1 cellular context compared by ENCODE assay signal in genomic region chr1:174942547-174943255, GRCh38.
TF ChIP-seq lines count a peak whose summit lies in the region.

No MANE protein-coding gene starts in this region.

TF ChIP-seq in HepG2, 621 proteins besides CTCF, POLR2A, EP300 and RAD21 (continued from another document and continues in another):
- no peak for TF ChIP-seq NFAT5 (CRISPR knock-in tag; IDR thresholded peaks at IDR 0.05)
- no peak; the same call in 1 of the 2 replicates for TF ChIP-seq TFAP4 (IDR thresholded peaks at IDR 0.05; ENCODE audit: borderline replicate concordance, low read depth)
- TF ChIP-seq SMAD9 (CRISPR knock-in tag; IDR thresholded peaks at IDR 0.05): no peak
- TF ChIP-seq SPEN (CRISPR knock-in tag; IDR thresholded peaks at IDR 0.05; ENCODE audit: low read depth): no peak
- TF ChIP-seq ZNF816 (CRISPR knock-in tag; IDR thresholded peaks at IDR 0.05; ENCODE audit: borderline replicate concordance): no peak
- TF ChIP-seq RCOR2 (CRISPR knock-in tag; IDR thresholded peaks at IDR 0.05): peak; percentile 88
- no peak for TF ChIP-seq ZNF230 (CRISPR knock-in tag; IDR thresholded peaks at IDR 0.05)
- TF ChIP-seq AGO1 (IDR thresholded peaks at IDR 0.05; ENCODE audit: low read depth, low read length, poor library complexity, severe bottlenecking): no peak
- no peak for TF ChIP-seq THAP8 (CRISPR knock-in tag; IDR thresholded peaks at IDR 0.05; ENCODE audit: borderline replicate concordance)
- TF ChIP-seq HNF1B (CRISPR knock-in tag; IDR thresholded peaks at IDR 0.05): peak; percentile 67
- TF ChIP-seq KAT8 (CRISPR knock-in tag; IDR thresholded peaks at IDR 0.05): peak; percentile 74
- TF ChIP-seq TEF (CRISPR knock-in tag; IDR thresholded peaks at IDR 0.05): peak; percentile 99
- TF ChIP-seq PHF21A (CRISPR knock-in tag; IDR thresholded peaks at IDR 0.05): peak; percentile 74
- no peak for TF ChIP-seq ZNF18 (CRISPR knock-in tag; IDR thresholded peaks at IDR 0.05; ENCODE audit: insufficient replicate concordance)
- TF ChIP-seq ZNF530 (CRISPR knock-in tag; IDR thresholded peaks at IDR 0.05; ENCODE audit: low read depth): no peak
- peak; percentile 92 for TF ChIP-seq ZNF317 (CRISPR knock-in tag; IDR thresholded peaks at IDR 0.05)
- TF ChIP-seq ZNF318 (CRISPR knock-in tag; IDR thresholded peaks at IDR 0.05): no peak
- TF ChIP-seq ZIK1 (CRISPR knock-in tag; IDR thresholded peaks at IDR 0.05; ENCODE audit: borderline replicate concordance, low read depth): no peak
- TF ChIP-seq KAT2B (IDR thresholded peaks at IDR 0.05; ENCODE audit: borderline replicate concordance, low read depth, low read length): no peak
- peak; percentile 71 for TF ChIP-seq NR2F6 (IDR thresholded peaks at IDR 0.05)
- TF ChIP-seq NR2F6 (CRISPR knock-in tag; IDR thresholded peaks at IDR 0.05): peak; percentile 72
- TF ChIP-seq NR2F1 (CRISPR knock-in tag; IDR thresholded peaks at IDR 0.05): peak in 1 of 2 experiments; percentile 53; a peak in 1 of 4 replicates
- TF ChIP-seq GTF3A (CRISPR knock-in tag; conservative IDR thresholded peaks at IDR 0.05): no peak
- TF ChIP-seq NR1H2 (CRISPR knock-in tag; IDR thresholded peaks at IDR 0.05; ENCODE audit: borderline replicate concordance, low read depth): no peak
- TF ChIP-seq NAIF1 (CRISPR knock-in tag; IDR thresholded peaks at IDR 0.05; ENCODE audit: borderline replicate concordance): peak; percentile 39; the same call in 1 of the 2 replicates
- TF ChIP-seq STAT6 (CRISPR knock-in tag; IDR thresholded peaks at IDR 0.05; ENCODE audit: borderline replicate concordance): no peak
- TF ChIP-seq ZFP36 (IDR thresholded peaks at IDR 0.05; ENCODE audit: borderline replicate concordance, low read depth, low read length, partially characterized antibody): no peak
